ENCODE assay signal across 28 cellular contexts in genomic region chr9:70061776-70062175, GRCh38. TPM values are rescaled to one million over a fixed set of nuclear protein-coding genes. Genes with fewer than 3 reads are reported as not detected.
DNase-seq lines count a peak whose midpoint lies in the region; FAIRE-seq and TF ChIP-seq lines count a peak whose summit lies in the region.
"Had no signal": no experiment of that assay in that cellular context is flagged by ENCODE, and none has a peak within 500 bp of the region (broad histone marks: within the 10 kb centered on the region; RNA-seq: fewer than 3 reads in every experiment).

No MANE protein-coding gene starts in this region.

- H3K4me3 ChIP-seq in astrocyte of the spinal cord (ENCODE audit: low read depth, low read length) (no peak overlapping the region), right atrium auricular region (no peak overlapping the region)
- H3K4me3 ChIP-seq: HAP-1, K562, suprapubic skin, uterus had no signal

- no peaks in the 10 kb centered on the region for H3K27me3 ChIP-seq in right atrium auricular region
- H3K27me3 ChIP-seq: suprapubic skin, uterus had no signal

- in situ Hi-C loops in ACHN (cut with HindIII; ENCODE audit: low pct_ligation_motif_present, low pct_unique_long_range_greater_than_20kb, low sequenced_read_pairs) = no loop called here
- in situ Hi-C loops in astrocyte of the spinal cord (cut with HindIII; ENCODE audit: low sequenced_read_pairs) = no loop called here

- peak overlapping the region; percentile 29 to 32 for H3K27ac ChIP-seq in right atrium auricular region
- H3K27ac ChIP-seq: epithelial cell of prostate, parathyroid adenoma, suprapubic skin, WERI-Rb-1 had no signal

- no peaks in the 10 kb centered on the region for H3K9me3 ChIP-seq in right atrium auricular region
- H3K9me3 ChIP-seq: HAP-1, SK-N-SH, suprapubic skin, uterus had no signal

- TF ChIP-seq CTCF in astrocyte of the spinal cord (IDR thresholded peaks at IDR 0.05; ENCODE audit: low read depth, low read length) = no peak
- no peak for TF ChIP-seq CTCF in right atrium auricular region (IDR thresholded peaks at IDR 0.05)

- H3K4me1 ChIP-seq in right atrium auricular region = peaks cover 0 to 52% of the 10 kb centered on the region in 2 donors
- H3K4me1 ChIP-seq: HAP-1, parathyroid adenoma, uterus had no signal

- TF ChIP-seq POLR2A in H54 (IDR thresholded peaks at IDR 0.05; ENCODE audit: low read depth, low read length) = no peak

- no peaks in the 10 kb centered on the region for H3K36me3 ChIP-seq in right atrium auricular region
- H3K36me3 ChIP-seq: HAP-1, suprapubic skin, uterus, WERI-Rb-1 had no signal

- DNase-seq in ACHN (peak; percentile 13), H54 (ENCODE audit: insufficient read length, low spot score) (no peak), astrocyte of the spinal cord (ENCODE audit: low read depth, low spot score) (peak; percentile 55), right atrium auricular region (ENCODE audit: low spot score) (no peak), NCI-H2029 treated with DMSO at 0.1 percent for 48 hours (lab: John Stamatoyannopoulos, UW) (no peak), nucleus accumbens (lab: John Stamatoyannopoulos, UW) (no peak), NAMALWA (ENCODE audit: low spot score) (no peak), COLO829 (ENCODE audit: low spot score) (no peak)
- DNase-seq: activated CD4-positive, alpha-beta T cell treated with anti-CD3 and anti-CD28 coated beads, Interleukin-2, amount 50 U/mL, for 1 hour; DMS 273 treated with DMSO at 0.1 percent for 48 hours; GF-D8; head of caudate nucleus; midbrain; NCI-H1436 treated with DMSO at 0.1 percent for 48 hours; NCI-H2171; NCI-H82; PC-3; SK-N-SH; uterus; WERI-Rb-1 had no signal

- FAIRE-seq in H54 (lab: Jason Lieb, UNC) = peak; percentile 96
- FAIRE-seq: K562 had no signal

RNA-seq across cellular contexts. Expression of gene MAMDC2, which starts 18.1 kb away (rescaled TPM):
- total RNA-seq in right atrium auricular region = 10 to 100 TPM; 28.8 to 32.5 TPM
- total RNA-seq: activated T-helper 17 cell treated with anti-CD3 and anti-CD28 coated beads, Interleukin-2, amount 50 U/mL, for 72 hours; K562; natural killer cell treated with Interleukin-12 subunit alpha and Interleukin-12 subunit beta and Interleukin-15 and Interleukin-18, amount 100 ng/mL, for 72 hours; PC-3; T-helper 2 cell treated with Interferon-gamma antibody and Interleukin-4, amounts not matched to agents 100 ng/mL and 5 ng/mL, for 36 hours had no signal

Comparison
In these comparisons a context has a peak if more than half of its experiments do, and no peak if none do; other contexts are left out.
1. DNase-seq: peak in ACHN (single experiment) and astrocyte of the spinal cord (single experiment); none in H54 (single experiment), right atrium auricular region (single experiment), NCI-H2029 treated with DMSO at 0.1 percent for 48 hours (single experiment), nucleus accumbens (0 of 56), NAMALWA (single experiment) and COLO829 (single experiment).